ENCODE assay signal across 17 cellular contexts in the genomic region with DNA sequence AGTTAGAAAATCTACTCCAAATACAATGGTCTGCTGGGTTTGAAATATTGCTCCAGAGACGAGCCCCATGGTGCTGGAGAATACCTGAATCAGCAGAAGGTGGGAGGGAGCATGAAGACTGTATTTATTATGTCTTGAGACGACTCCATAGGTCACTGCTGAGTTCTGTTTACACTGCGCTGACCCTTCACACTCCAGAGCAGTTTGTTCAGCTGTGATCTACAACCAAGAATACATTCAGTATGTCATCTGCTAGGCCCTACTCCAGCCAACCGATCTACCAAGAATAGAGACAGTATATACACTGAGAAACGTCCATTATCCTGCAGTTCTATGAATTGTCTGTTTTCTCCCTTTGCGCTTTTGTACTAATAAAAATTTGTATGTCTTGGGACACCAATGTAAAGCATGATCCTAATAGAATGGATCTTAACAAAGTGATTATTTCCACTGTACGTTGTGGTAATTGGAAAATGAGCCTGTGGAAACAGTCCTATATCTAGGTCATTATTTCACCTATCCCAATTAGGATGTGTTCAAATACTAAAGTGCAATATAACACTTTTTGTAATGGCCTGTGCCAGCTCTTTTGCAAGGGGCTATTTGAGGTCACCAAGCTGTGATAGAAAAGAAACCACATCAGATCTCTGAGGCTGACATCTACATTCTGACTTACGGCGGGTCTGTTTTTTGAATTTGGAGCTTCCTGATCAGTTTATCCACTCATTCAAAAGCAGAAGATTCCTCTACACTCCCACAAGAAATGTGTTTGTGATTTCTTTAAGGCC.
"Had no signal": no experiment of that assay in that cellular context is flagged by ENCODE, and none has a peak within 500 bp of the region (broad histone marks: within the 10 kb centered on the region; RNA-seq: fewer than 3 reads in every experiment).

No MANE protein-coding gene starts in this region.

- H3K36me3 Mint-ChIP-seq: activated naive CD4-positive, alpha-beta T cell treated with anti-CD3 and anti-CD28 coated beads, Interleukin-2, amount 10 ng/mL, durations not matched to agents 7 days and 5 days; naive thymus-derived CD4-positive, alpha-beta T cell had no signal

- H3K4me3 ChIP-seq: gastroesophageal sphincter, prostate gland, right lobe of liver had no signal

- H3K9me3 ChIP-seq: gastroesophageal sphincter, prostate gland, right lobe of liver had no signal

- H3K9me3 Mint-ChIP-seq: activated naive CD4-positive, alpha-beta T cell treated with anti-CD3 and anti-CD28 coated beads, Interleukin-2, amount 10 ng/mL, durations not matched to agents 7 days and 5 days; activated T-helper 1 cell treated with anti-CD3 and anti-CD28 coated beads, Interleukin-12 subunit alpha, Interleukin-12 subunit beta, Interleukin-2, Interleukin-4 antibody, amounts not matched to agents 30 ng/mL and 10 ng/mL and 1 ng/mL, durations not matched to agents 14 hours and 24 hours and 36 hours; T-helper 1 cell treated with Interleukin-12 subunit alpha and Interleukin-12 subunit beta and Interleukin-4 antibody, amounts not matched to agents 30 μg/mL and 1 μg/mL, for 36 hours had no signal

- ATAC-seq: activated CD8-positive, alpha-beta T cell treated with anti-CD3 and anti-CD28 coated beads, Interleukin-2, amount 10 ng/mL, durations not matched to agents 7 days and 5 days; effector memory CD8-positive, alpha-beta T cell; gastroesophageal sphincter; naive thymus-derived CD4-positive, alpha-beta T cell had no signal

- H3K27me3 Mint-ChIP-seq: activated naive CD4-positive, alpha-beta T cell treated with anti-CD3 and anti-CD28 coated beads, Interleukin-2, amount 10 ng/mL, durations not matched to agents 7 days and 5 days; effector memory CD8-positive, alpha-beta T cell had no signal

- H3K27ac ChIP-seq: epithelial cell of prostate, gastroesophageal sphincter, prostate gland, right lobe of liver had no signal

- H3K4me3 Mint-ChIP-seq: activated CD8-positive, alpha-beta T cell treated with anti-CD3 and anti-CD28 coated beads, Interleukin-2, amount 10 ng/mL, durations not matched to agents 7 days and 5 days; activated naive CD4-positive, alpha-beta T cell treated with anti-CD3 and anti-CD28 coated beads, Interleukin-2, amount 10 ng/mL, durations not matched to agents 7 days and 5 days; activated T-helper 1 cell treated with anti-CD3 and anti-CD28 coated beads, Interleukin-12 subunit alpha, Interleukin-12 subunit beta, Interleukin-2, Interleukin-4 antibody, amounts not matched to agents 30 ng/mL and 10 ng/mL and 1 ng/mL, durations not matched to agents 14 hours and 24 hours and 36 hours; effector memory CD8-positive, alpha-beta T cell; naive thymus-derived CD4-positive, alpha-beta T cell; T-helper 1 cell treated with Interleukin-12 subunit alpha and Interleukin-12 subunit beta and Interleukin-4 antibody, amounts not matched to agents 30 μg/mL and 1 μg/mL, for 36 hours had no signal

- H3K4me1 ChIP-seq: prostate gland had no signal

- DNase-seq: activated CD4-positive, alpha-beta T cell treated with anti-CD3 and anti-CD28 coated beads for 4 hours; activated CD8-positive, alpha-beta memory T cell treated with anti-CD3 and anti-CD28 coated beads, Interleukin-2, amount 50 U/mL, for 48 hours; activated CD8-positive, alpha-beta T cell treated with anti-CD3 and anti-CD28 coated beads, Interleukin-2, amount 10 ng/mL, durations not matched to agents 7 days and 5 days; activated naive CD4-positive, alpha-beta T cell treated with anti-CD3 and anti-CD28 coated beads, Interleukin-2, amount 10 ng/mL, durations not matched to agents 7 days and 5 days; central memory CD4-positive, alpha-beta T cell; effector memory CD8-positive, alpha-beta T cell; naive thymus-derived CD4-positive, alpha-beta T cell; occipital lobe; right lobe of liver; stimulated activated naive CD4-positive, alpha-beta T cell; substantia nigra; trophoblast cell had no signal

- H3K4me1 Mint-ChIP-seq: activated naive CD4-positive, alpha-beta T cell treated with anti-CD3 and anti-CD28 coated beads, Interleukin-2, amount 10 ng/mL, durations not matched to agents 7 days and 5 days; naive thymus-derived CD4-positive, alpha-beta T cell had no signal

- H3K27ac Mint-ChIP-seq: activated CD8-positive, alpha-beta T cell treated with anti-CD3 and anti-CD28 coated beads, Interleukin-2, amount 10 ng/mL, durations not matched to agents 7 days and 5 days; activated naive CD4-positive, alpha-beta T cell treated with anti-CD3 and anti-CD28 coated beads, Interleukin-2, amount 10 ng/mL, durations not matched to agents 7 days and 5 days; activated T-helper 1 cell treated with anti-CD3 and anti-CD28 coated beads, Interleukin-12 subunit alpha, Interleukin-12 subunit beta, Interleukin-2, Interleukin-4 antibody, amounts not matched to agents 30 ng/mL and 10 ng/mL and 1 ng/mL, durations not matched to agents 14 hours and 24 hours and 36 hours; effector memory CD8-positive, alpha-beta T cell; naive thymus-derived CD4-positive, alpha-beta T cell; T-helper 1 cell treated with Interleukin-12 subunit alpha and Interleukin-12 subunit beta and Interleukin-4 antibody, amounts not matched to agents 30 μg/mL and 1 μg/mL, for 36 hours had no signal
